ENCODE assay signal across 23 cellular contexts in the genomic region with DNA sequence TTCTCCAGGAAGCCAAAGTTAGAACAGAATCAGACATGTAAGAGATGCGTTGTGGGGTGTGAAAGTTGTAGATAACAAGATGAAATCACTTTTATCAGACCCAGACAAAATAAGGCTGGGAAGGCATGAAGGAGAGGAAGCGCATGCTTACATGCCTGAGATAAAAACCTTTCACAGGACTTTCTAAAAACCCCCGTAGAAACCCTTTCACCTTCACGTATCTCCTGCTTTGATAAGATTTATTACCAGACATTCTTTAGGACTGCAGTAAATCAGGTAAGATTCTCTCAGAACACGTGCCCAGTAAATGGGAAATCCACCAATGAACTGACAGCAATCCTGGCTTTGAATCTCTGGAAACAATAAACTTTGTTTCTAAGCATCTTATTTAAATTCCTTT.
A peak's percentile ranks its signal among the peaks of the same experiment; 100 is the strongest.
DNase-seq lines count a peak whose midpoint lies in the region; ATAC-seq, FAIRE-seq and TF ChIP-seq lines count a peak whose summit lies in the region.
"Had no signal": no experiment of that assay in that cellular context is flagged by ENCODE, and none has a peak within 500 bp of the region (broad histone marks: within the 10 kb centered on the region; RNA-seq: fewer than 3 reads in every experiment).

No MANE protein-coding gene starts in this region.

- H3K9ac ChIP-seq in GM23248: no peak overlapping the region
- H3K9ac ChIP-seq in astrocyte (ENCODE audit: low read length): no peak overlapping the region
- H3K9ac ChIP-seq in mesendoderm (ENCODE audit: low read length): no peak overlapping the region
- no peak overlapping the region for H3K9ac ChIP-seq in smooth muscle cell (ENCODE audit: low read depth)

- TF ChIP-seq CTCF in astrocyte (IDR thresholded peaks at IDR 0.05; ENCODE audit: insufficient read depth, low read depth, low read length): no peak
- no peak for TF ChIP-seq CTCF in smooth muscle cell (IDR thresholded peaks at IDR 0.05; ENCODE audit: borderline replicate concordance, insufficient read depth, poor library complexity, severe bottlenecking)

- H3K79me2 ChIP-seq in GM23248 (ENCODE audit: insufficient read depth) (no peaks in the 10 kb centered on the region), astrocyte (ENCODE audit: insufficient read depth, low read length) (no peaks in the 10 kb centered on the region), mesendoderm (ENCODE audit: control insufficient read depth, insufficient read depth, low read length) (no peaks in the 10 kb centered on the region), smooth muscle cell (ENCODE audit: low read depth) (no peaks in the 10 kb centered on the region)

- H3K9me3 ChIP-seq in GM23248 (ENCODE audit: low read depth) (no peaks in the 10 kb centered on the region), astrocyte (ENCODE audit: insufficient read depth, low read depth, low read length) (no peaks in the 10 kb centered on the region), smooth muscle cell (replicated peaks; ENCODE audit: low read depth) (no peaks in the 10 kb centered on the region), MG63 (0 out of 2 replicates have a peak, but pooled peaks cover 2% of the 10 kb centered on the region)
- H3K9me3 ChIP-seq: BE2C had no signal

- no peak for ATAC-seq in left colon
- ATAC-seq: GM12878, HCT116 had no signal

- no peaks in the 10 kb centered on the region for H3K36me3 Mint-ChIP-seq in astrocyte (ENCODE audit: low read depth, unreplicated experiment)
- H3K36me3 Mint-ChIP-seq: CD4-positive, CD25-positive, alpha-beta regulatory T cell; CD8-positive, alpha-beta memory T cell had no signal

- no peak overlapping the region for H4K5ac ChIP-seq in mesendoderm (ENCODE audit: low read length)

- no peaks in the 10 kb centered on the region for H3K9me2 ChIP-seq in GM23248 (ENCODE audit: insufficient read depth)

- no peak overlapping the region for H3K56ac ChIP-seq in mesendoderm (ENCODE audit: low read length)

- H3F3A ChIP-seq in GM23248 (ENCODE audit: insufficient read depth): no peaks in the 10 kb centered on the region
- H3F3A ChIP-seq in smooth muscle cell (ENCODE audit: low read depth): no peaks in the 10 kb centered on the region

- H3K9me3 Mint-ChIP-seq in astrocyte (ENCODE audit: unreplicated experiment): peaks cover 3% of the 10 kb centered on the region

- no peak overlapping the region for H3K4ac ChIP-seq in mesendoderm (ENCODE audit: low read depth, low read length)

- intact Hi-C loops in left colon (cut with DNase I, micrococcal nuclease): no loop called here

- no peak overlapping the region for H3K4me3 Mint-ChIP-seq in astrocyte (ENCODE audit: unreplicated experiment)
- H3K4me3 Mint-ChIP-seq: CD4-positive, CD25-positive, alpha-beta regulatory T cell; CD8-positive, alpha-beta memory T cell; HFFc6 had no signal

- no peak overlapping the region for H2AK5ac ChIP-seq in mesendoderm (ENCODE audit: low read length)

- H3K79me1 ChIP-seq in mesendoderm (ENCODE audit: low read length): no peaks in the 10 kb centered on the region

- peaks cover 2% of the 10 kb centered on the region for H3K4me1 Mint-ChIP-seq in astrocyte (ENCODE audit: low read depth, unreplicated experiment)
- H3K4me1 Mint-ChIP-seq: CD4-positive, CD25-positive, alpha-beta regulatory T cell; CD8-positive, alpha-beta memory T cell had no signal

- H3K4me3 ChIP-seq in GM23248: no peak overlapping the region
- no peak overlapping the region for H3K4me3 ChIP-seq in astrocyte (ENCODE audit: insufficient read depth, low read depth, low read length)
- no peak overlapping the region for H3K4me3 ChIP-seq in mesendoderm (ENCODE audit: low read length)
- no peak overlapping the region for H3K4me3 ChIP-seq in smooth muscle cell
- H3K4me3 ChIP-seq in MG63: no peak overlapping the region
- H3K4me3 ChIP-seq: GM12878 had no signal

- no peak overlapping the region for H3K23ac ChIP-seq in mesendoderm (ENCODE audit: low read length)

- H3K36me3 ChIP-seq in GM23248 (ENCODE audit: low read depth): no peaks in the 10 kb centered on the region
- H3K36me3 ChIP-seq in astrocyte (ENCODE audit: insufficient read depth, low read length): no peaks in the 10 kb centered on the region
- H3K36me3 ChIP-seq in mesendoderm (ENCODE audit: control insufficient read depth, insufficient read depth, low read length): no peaks in the 10 kb centered on the region
- H3K36me3 ChIP-seq in smooth muscle cell (ENCODE audit: low read depth): no peaks in the 10 kb centered on the region
- no peaks in the 10 kb centered on the region for H3K36me3 ChIP-seq in MG63
- H3K36me3 ChIP-seq: BE2C had no signal

- 88 to 94% methylated on average over 5 of the region's 5 CpGs for WGBS in GM23248 (ENCODE audit: low coverage in 1 of 2, low lambda C conversion rate in 2 of 2, missing lambda C conversion rate in 2 of 2), 2 experiments
- no CpG with 5 or more reads among the region's 5 CpGs for WGBS in mesendoderm (ENCODE audit: extremely low coverage, insufficient coverage, low lambda C conversion rate)
- WGBS in smooth muscle cell (ENCODE audit: low lambda C conversion rate): 21% methylated on average over 5 of the region's 5 CpGs

- no peak overlapping the region for H3K27ac Mint-ChIP-seq in astrocyte (ENCODE audit: unreplicated experiment)
- H3K27ac Mint-ChIP-seq: CD8-positive, alpha-beta memory T cell; HFFc6 had no signal

- H2AFZ ChIP-seq in GM23248 (0 out of 2 replicates have a peak overlapping the region, but pooled peaks have one; percentile 7), astrocyte (ENCODE audit: low read depth, low read length) (no peak overlapping the region), smooth muscle cell (ENCODE audit: low read depth) (peak overlapping the region; percentile 5)

- H3K27ac ChIP-seq in GM23248: no peak overlapping the region
- H3K27ac ChIP-seq in astrocyte (ENCODE audit: low read depth, low read length): no peak overlapping the region
- no peak overlapping the region for H3K27ac ChIP-seq in mesendoderm (ENCODE audit: low read depth, low read length)
- no peak overlapping the region for H3K27ac ChIP-seq in smooth muscle cell (ENCODE audit: low read depth)

- FAIRE-seq in astrocyte (lab: Jason Lieb, UNC): peak; percentile 73
- FAIRE-seq: GM12878, GM19239, H54, HTR-8/SVneo had no signal

- DNase-seq in GM23248: no peak
- no peak for DNase-seq in astrocyte (ENCODE audit: low read depth)
- DNase-seq in mesendoderm: peak; percentile 89
- no peak for DNase-seq in smooth muscle cell (lab: John Stamatoyannopoulos, UW; ENCODE audit: unreplicated experiment)
- no peak for DNase-seq in MG63
- DNase-seq in amygdala (lab: John Stamatoyannopoulos, UW): no peak
- no peak for DNase-seq in left colon
- DNase-seq: BE2C; C1 segment of cervical spinal cord; CD4-positive, CD25-positive, alpha-beta regulatory T cell; CD8-positive, alpha-beta memory T cell; COR-L47; DMS 273 treated with DMSO at 0.1 percent for 48 hours; DMS53; DND-41; EL; HFFc6; IMR-90 had no signal

- H3K4me2 ChIP-seq in GM23248 (ENCODE audit: unreplicated experiment): no peak overlapping the region
- H3K4me2 ChIP-seq in astrocyte (ENCODE audit: low read length): no peak overlapping the region
- H3K4me2 ChIP-seq in mesendoderm (ENCODE audit: low read length): no peak overlapping the region
- no peak overlapping the region for H3K4me2 ChIP-seq in smooth muscle cell

- no peak overlapping the region for H3K18ac ChIP-seq in mesendoderm (ENCODE audit: low read length)

- H2BK5ac ChIP-seq in mesendoderm (ENCODE audit: low read length): no peak overlapping the region

- no peak overlapping the region for H2BK120ac ChIP-seq in mesendoderm (ENCODE audit: low read depth, low read length)

- no peaks in the 10 kb centered on the region for H4K20me1 ChIP-seq in GM23248 (ENCODE audit: insufficient read depth)
- no peaks in the 10 kb centered on the region for H4K20me1 ChIP-seq in astrocyte (ENCODE audit: insufficient read depth, low read length)
- H4K20me1 ChIP-seq in smooth muscle cell (ENCODE audit: low read depth): no peaks in the 10 kb centered on the region

- H3K4me1 ChIP-seq in GM23248 (ENCODE audit: insufficient read depth) (peaks cover 16% of the 10 kb centered on the region), astrocyte (ENCODE audit: insufficient read depth, low read length) (no peaks in the 10 kb centered on the region), mesendoderm (ENCODE audit: control insufficient read depth, low read depth, low read length) (peaks cover 8% of the 10 kb centered on the region), smooth muscle cell (ENCODE audit: low read depth) (no peaks in the 10 kb centered on the region)
- H3K4me1 ChIP-seq: BE2C had no signal

- no peak overlapping the region for H4K8ac ChIP-seq in mesendoderm (ENCODE audit: low read depth, low read length)

- in situ Hi-C loops in GM23248 (cut with MboI): no loop called here

- H2BK15ac ChIP-seq in mesendoderm (replicated peaks; ENCODE audit: low read depth): no peak overlapping the region

- H3K27me3 ChIP-seq in GM23248 (replicated peaks; ENCODE audit: insufficient read depth) (no peaks in the 10 kb centered on the region), astrocyte (ENCODE audit: insufficient read depth, low read length) (no peaks in the 10 kb centered on the region), mesendoderm (ENCODE audit: insufficient read depth, low read length, poor library complexity) (no peaks in the 10 kb centered on the region), smooth muscle cell (ENCODE audit: low read depth) (no peaks in the 10 kb centered on the region), MG63 (no peaks in the 10 kb centered on the region)
- H3K27me3 ChIP-seq: BE2C had no signal

- no peaks in the 10 kb centered on the region for H3K27me3 Mint-ChIP-seq in astrocyte (ENCODE audit: low read depth, unreplicated experiment)
- H3K27me3 Mint-ChIP-seq: CD4-positive, CD25-positive, alpha-beta regulatory T cell had no signal
